ENCODE assay signal across 14 cellular contexts in genomic region chr4:9425916-9426315, GRCh38. TPM values are rescaled to one million over a fixed set of nuclear protein-coding genes. Genes with fewer than 3 reads are reported as not detected.
"Had no signal": no experiment of that assay in that cellular context is flagged by ENCODE, and none has a peak within 500 bp of the region (broad histone marks: within the 10 kb centered on the region; RNA-seq: fewer than 3 reads in every experiment).

No MANE protein-coding gene starts in this region.

RNA-seq across cellular contexts. Expression of gene DEFB131A, which starts 18.3 kb away (rescaled TPM):
- total RNA-seq: activated CD4-positive, alpha-beta T cell treated with anti-CD3 and anti-CD28 coated beads for 36 hours; activated CD4-positive, alpha-beta T cell treated with anti-CD3 and anti-CD28 coated beads, Interleukin-2, amount 10 ng/mL, durations not matched to agents 7 days and 5 days; activated CD8-positive, alpha-beta T cell treated with anti-CD3 and anti-CD28 coated beads, Interleukin-2, amount 10 ng/mL, durations not matched to agents 7 days and 5 days; activated naive CD8-positive, alpha-beta T cell treated with anti-CD3 and anti-CD28 coated beads, Interleukin-2, amount 10 ng/mL, durations not matched to agents 7 days and 5 days; activated T-helper 2 cell treated with anti-CD3 and anti-CD28 coated beads, Interferon-gamma antibody, Interleukin-2, Interleukin-4, amounts not matched to agents 10 μg/mL and 5 μg/mL and 100 μg/mL, durations not matched to agents 14 hours and 24 hours and 36 hours; adrenal gland; astrocyte; cardiac muscle cell; NCI-H460; RPMI7951; SJCRH30; T-cell; T-helper 17 cell; WTC11 had no signal
- polyA plus RNA-seq: adrenal gland, cardiac muscle cell had no signal
